ENCODE assay signal across 35 cellular contexts in genomic region chr4:172099376-172099775, GRCh38.
"Had no signal": no experiment of that assay in that cellular context is flagged by ENCODE, and none has a peak within 500 bp of the region (broad histone marks: within the 10 kb centered on the region; RNA-seq: fewer than 3 reads in every experiment).

No MANE protein-coding gene starts in this region.

- DNase-seq: Karpas-422, Kasumi-1, KG1, MG63, MM.1S, MV-4-11, NCI-H1048, NCI-H1092, NCI-H1092 treated with DMSO at 0.1 percent for 48 hours, NCI-H1105, NCI-H1105 treated with DMSO at 0.1 percent for 48 hours, NCI-H1417, NCI-H1417 treated with DMSO at 0.1 percent for 48 hours, NCI-H1436, NCI-H1436 treated with DMSO at 0.1 percent for 48 hours, NCI-H146, NCI-H1694, NCI-H1694 treated with DMSO at 0.1 percent for 48 hours, NCI-H187, NCI-H187 treated with DMSO at 0.1 percent for 48 hours, NCI-H1930, NCI-H2029, NCI-H2029 treated with DMSO at 0.1 percent for 48 hours, NCI-H2081, NCI-H2081 treated with DMSO at 0.1 percent for 48 hours, NCI-H2107, NCI-H2171, NCI-H2171 treated with DMSO at 0.1 percent for 48 hours, NCI-H2227 treated with DMSO at 0.1 percent for 48 hours, NCI-H226, NCI-H345, NCI-H446, NCI-H446 treated with DMSO at 0.1 percent for 48 hours, NCI-H510A, NCI-H510A treated with DMSO at 0.1 percent for 48 hours had no signal
